ENCODE assay signal across 10 cellular contexts in genomic region chr9:112858625-112859147, GRCh38.
DNase-seq lines count a peak whose midpoint lies in the region; ATAC-seq lines count a peak whose summit lies in the region.
"Had no signal": no experiment of that assay in that cellular context is flagged by ENCODE, and none has a peak within 500 bp of the region (broad histone marks: within the 10 kb centered on the region; RNA-seq: fewer than 3 reads in every experiment).

No MANE protein-coding gene starts in this region.

- H3K4me3 Mint-ChIP-seq in central memory CD8-positive, alpha-beta T cell = no peak overlapping the region
- H3K4me3 Mint-ChIP-seq: activated naive CD8-positive, alpha-beta T cell; CD4-positive, CD25-positive, alpha-beta regulatory T cell had no signal

- H3K27ac Mint-ChIP-seq in central memory CD8-positive, alpha-beta T cell (ENCODE audit: low read depth) = no peak overlapping the region
- H3K27ac Mint-ChIP-seq: activated naive CD8-positive, alpha-beta T cell had no signal

- peak; percentile 60 for DNase-seq in Ammon's horn (ENCODE audit: low spot score)
- no peak for DNase-seq in central memory CD8-positive, alpha-beta T cell (ENCODE audit: low spot score in 2 of 2)
- no peak for DNase-seq in T1000 (lab: John Stamatoyannopoulos, UW)
- no peak for DNase-seq in NCI-H2196 treated with DMSO at 0.1 percent for 48 hours (lab: John Stamatoyannopoulos, UW; ENCODE audit: unreplicated experiment)
- no peak for DNase-seq in NCI-H774 (lab: John Stamatoyannopoulos, UW)
- DNase-seq in activated T-cell treated with anti-CD3 and anti-CD28 coated beads, Interleukin-2, amount 50 U/mL, for 1 hour = no peak
- DNase-seq: CD4-positive, CD25-positive, alpha-beta regulatory T cell had no signal

- no peaks in the 10 kb centered on the region for H3K9me3 Mint-ChIP-seq in central memory CD8-positive, alpha-beta T cell
- H3K9me3 Mint-ChIP-seq: CD4-positive, CD25-positive, alpha-beta regulatory T cell had no signal

- H3K4me1 Mint-ChIP-seq in central memory CD8-positive, alpha-beta T cell = peaks cover 52% of the 10 kb centered on the region

- peak; percentile 61 for ATAC-seq in GM19463 (IDR thresholded peaks at IDR 0.05; ENCODE audit: unreplicated experiment)
- ATAC-seq in HG03378 (IDR thresholded peaks at IDR 0.05; ENCODE audit: unreplicated experiment) = peak; percentile 64
- ATAC-seq in central memory CD8-positive, alpha-beta T cell (replicated peaks; ENCODE audit: extremely low read depth, poor library complexity, severe bottlenecking) = peak; percentile 28

- H3K36me3 Mint-ChIP-seq in central memory CD8-positive, alpha-beta T cell (ENCODE audit: insufficient read depth) = peaks cover 2% of the 10 kb centered on the region

- no peaks in the 10 kb centered on the region for H3K27me3 Mint-ChIP-seq in central memory CD8-positive, alpha-beta T cell
- H3K27me3 Mint-ChIP-seq: activated naive CD8-positive, alpha-beta T cell; CD4-positive, CD25-positive, alpha-beta regulatory T cell had no signal
